In the genomic region with DNA sequence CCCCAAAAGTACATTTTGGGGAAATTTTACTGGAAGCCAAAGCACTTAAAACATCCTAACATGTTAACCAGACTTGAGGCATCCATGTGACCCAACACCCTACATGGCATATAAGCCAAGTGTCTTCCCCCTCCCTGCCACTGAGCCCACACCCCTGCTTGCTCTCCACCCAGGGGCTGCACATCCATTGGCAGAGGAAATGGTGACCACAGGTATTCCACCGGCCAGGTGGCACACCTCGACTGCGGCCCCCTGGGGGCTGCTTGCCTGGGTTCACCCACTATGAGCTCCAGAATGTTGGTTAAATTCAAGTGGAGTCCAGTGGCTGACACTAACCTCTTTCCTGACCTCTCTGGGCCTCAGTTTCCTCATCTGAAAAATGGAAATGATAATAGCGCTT, we compare ENCODE assay signal across 25 cellular contexts.
"Had no signal": no experiment of that assay in that cellular context is flagged by ENCODE, and none has a peak within 500 bp of the region (broad histone marks: within the 10 kb centered on the region; RNA-seq: fewer than 3 reads in every experiment).

No MANE protein-coding gene starts in this region.

- DNase-seq: glutamatergic neuron; heart left ventricle; hypothalamus; immature natural killer cell; lower lobe of right lung; mammary epithelial cell; mesenchymal stem cell; naive B cell; natural killer cell; nucleus accumbens; psoas muscle; right lobe of liver; stimulated activated CD4-positive, alpha-beta T cell treated with anti-CD3 and anti-CD28 coated beads, Interleukin-2, amount 100 ng/mL, for 24 hours; stimulated activated CD4-positive, alpha-beta T cell treated with anti-CD3 and anti-CD28 coated beads, Interleukin-4, amount 100 ng/mL, for 24 hours; stimulated activated naive CD4-positive, alpha-beta T cell; trophoblast cell; upper lobe of right lung had no signal

- H3K27me3 Mint-ChIP-seq: stimulated activated naive CD8-positive, alpha-beta T cell treated with anti-CD3 and anti-CD28 coated beads, Interleukin-15, Interleukin-2, amounts not matched to agents 100 ng/mL and 50 ng/mL, for 24 hours had no signal

- H3K36me3 ChIP-seq: heart left ventricle, lower lobe of right lung, right lobe of liver, suprapubic skin, thoracic aorta, tibial artery, upper lobe of right lung had no signal

- H3K27ac ChIP-seq: heart left ventricle, lower lobe of right lung, parathyroid adenoma, psoas muscle, right lobe of liver, suprapubic skin, tibial artery, upper lobe of right lung had no signal

- H3K9me3 ChIP-seq: right lobe of liver, suprapubic skin, thoracic aorta, upper lobe of right lung had no signal

- H3K27me3 ChIP-seq: heart left ventricle, right lobe of liver, suprapubic skin, tibial artery, upper lobe of right lung had no signal

- H3K9me3 Mint-ChIP-seq: immature natural killer cell; natural killer cell; stimulated activated effector memory CD8-positive, alpha-beta T cell treated with anti-CD3 and anti-CD28 coated beads, Interleukin-12 subunit alpha, Interleukin-12 subunit beta, amount 100 ng/mL, for 72 hours had no signal

- H3K27ac Mint-ChIP-seq: immature natural killer cell; mesothelial cell of epicardium; naive B cell; natural killer cell; stimulated activated effector memory CD8-positive, alpha-beta T cell treated with anti-CD3 and anti-CD28 coated beads, Interleukin-12 subunit alpha, Interleukin-12 subunit beta, amount 100 ng/mL, for 72 hours; stimulated activated naive CD8-positive, alpha-beta T cell treated with anti-CD3 and anti-CD28 coated beads, Interleukin-15, Interleukin-2, amounts not matched to agents 100 ng/mL and 50 ng/mL, for 24 hours had no signal

- H3K4me3 Mint-ChIP-seq: immature natural killer cell; mesothelial cell of epicardium; natural killer cell; stimulated activated effector memory CD8-positive, alpha-beta T cell treated with anti-CD3 and anti-CD28 coated beads, Interleukin-12 subunit alpha, Interleukin-12 subunit beta, amount 100 ng/mL, for 72 hours; stimulated activated naive CD8-positive, alpha-beta T cell treated with anti-CD3 and anti-CD28 coated beads, Interleukin-15, Interleukin-2, amounts not matched to agents 100 ng/mL and 50 ng/mL, for 24 hours had no signal

- H3K4me3 ChIP-seq: heart left ventricle, lower lobe of right lung, psoas muscle, right lobe of liver, smooth muscle cell, suprapubic skin, thoracic aorta, tibial artery, upper lobe of right lung had no signal

- H3K4me1 Mint-ChIP-seq: immature natural killer cell, natural killer cell had no signal

- H3K36me3 Mint-ChIP-seq: immature natural killer cell; mesothelial cell of epicardium; naive B cell; natural killer cell; stimulated activated effector memory CD8-positive, alpha-beta T cell treated with anti-CD3 and anti-CD28 coated beads, Interleukin-12 subunit alpha, Interleukin-12 subunit beta, amount 100 ng/mL, for 72 hours had no signal

- H3K4me1 ChIP-seq: lower lobe of right lung, parathyroid adenoma, psoas muscle, right lobe of liver, suprapubic skin, upper lobe of right lung had no signal
